In the genomic region with DNA sequence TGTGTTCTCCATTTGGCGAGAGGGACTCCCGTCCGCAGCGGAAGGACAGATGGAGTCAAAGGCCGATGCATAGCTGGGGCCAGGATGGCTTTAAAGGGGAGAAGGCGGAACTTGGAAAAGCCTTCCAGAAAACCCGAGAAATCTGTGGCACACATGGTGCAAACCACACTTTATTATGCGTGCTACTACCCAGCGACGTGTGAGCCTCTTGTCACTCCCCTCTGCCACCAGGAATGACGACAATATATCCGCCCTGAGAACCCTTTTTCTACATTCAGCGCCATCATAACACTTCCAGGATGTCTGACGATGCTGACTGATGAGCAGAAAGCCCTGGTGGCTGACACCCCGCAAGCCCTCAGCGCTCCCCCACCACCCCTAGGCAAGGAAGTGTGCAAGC, we compare ENCODE assay signal across 8 cellular contexts. TPM values are rescaled to one million over a fixed set of nuclear protein-coding genes. Genes with fewer than 3 reads are reported as not detected.
DNase-seq lines count a peak whose midpoint lies in the region; ATAC-seq and TF ChIP-seq lines count a peak whose summit lies in the region.

No MANE protein-coding gene starts in this region.

- CTCF ChIA-PET in Caco-2 (lab: Charles Lee): no interaction called here

- POLR2A ChIA-PET in Caco-2 (lab: Charles Lee): no interaction called here

- H3K4me2 ChIP-seq in neural progenitor cell: peak overlapping the region; percentile 97

- peaks cover 4% of the 10 kb centered on the region for H3K36me3 Mint-ChIP-seq in Caco-2 (ENCODE audit: insufficient read depth, unreplicated experiment)
- no peaks in the 10 kb centered on the region for H3K36me3 Mint-ChIP-seq in neural progenitor cell

- H3K4me1 ChIP-seq in Caco-2: no peaks in the 10 kb centered on the region
- H3K4me1 ChIP-seq in colonic mucosa: no peaks in the 10 kb centered on the region
- H3K4me1 ChIP-seq in neural progenitor cell: peaks cover 3% of the 10 kb centered on the region

- H3K27ac Mint-ChIP-seq in Caco-2 (ENCODE audit: unreplicated experiment) (no peak overlapping the region), neural progenitor cell (no peak overlapping the region)

- no peaks in the 10 kb centered on the region for H4K20me1 ChIP-seq in neural progenitor cell (ENCODE audit: low read depth)

- peak overlapping the region; percentile 92 for H2AFZ ChIP-seq in neural progenitor cell (replicated peaks)

- H3K27ac ChIP-seq in colonic mucosa: no peak overlapping the region
- H3K27ac ChIP-seq in neural progenitor cell: no peak overlapping the region

- ATAC-seq in HG02623 (IDR thresholded peaks at IDR 0.05; ENCODE audit: unreplicated experiment): peak; percentile 8
- ATAC-seq in HG03565 (IDR thresholded peaks at IDR 0.05; ENCODE audit: unreplicated experiment): no peak

- H3K9me3 Mint-ChIP-seq in Caco-2 (ENCODE audit: unreplicated experiment): no peaks in the 10 kb centered on the region
- peaks cover 4% of the 10 kb centered on the region for H3K9me3 Mint-ChIP-seq in neural progenitor cell

- H3K9me3 ChIP-seq in Caco-2: no peaks in the 10 kb centered on the region
- H3K9me3 ChIP-seq in colonic mucosa: no peaks in the 10 kb centered on the region
- H3K9me3 ChIP-seq in neural progenitor cell (ENCODE audit: low read depth): no peaks in the 10 kb centered on the region

- intact Hi-C loops in Caco-2 (cut with micrococcal nuclease; ENCODE audit: unreplicated experiment): loop anchor here (2.0 kb wide), 1 partner anchor 15 kb away; no protein-coding TSS in a partner anchor
- intact Hi-C loops in colonic mucosa (cut with DNase I): no loop called here

- no peaks in the 10 kb centered on the region for H3K36me3 ChIP-seq in Caco-2 (ENCODE audit: control insufficient read depth, insufficient read depth, low read length)
- no peaks in the 10 kb centered on the region for H3K36me3 ChIP-seq in colonic mucosa
- no peaks in the 10 kb centered on the region for H3K36me3 ChIP-seq in neural progenitor cell

- H3K4me3 ChIP-seq in Caco-2 (ENCODE audit: low read depth, low read length) (peak overlapping the region; percentile 26), colonic mucosa (peak overlapping the region; percentile 13), neural progenitor cell (peak overlapping the region; percentile 55)

- H3F3A ChIP-seq in neural progenitor cell (ENCODE audit: low read depth): peaks cover 14% of the 10 kb centered on the region

- H3K9ac ChIP-seq in colonic mucosa (ENCODE audit: low read depth in 2 of 2, low read length in 2 of 2) (no peak overlapping the region), neural progenitor cell (no peak overlapping the region)

- peak overlapping the region; percentile 73 for H3K4me3 Mint-ChIP-seq in Caco-2 (ENCODE audit: unreplicated experiment)
- peak overlapping the region; percentile 86 for H3K4me3 Mint-ChIP-seq in neural progenitor cell

- H3K27me3 Mint-ChIP-seq in Caco-2 (ENCODE audit: insufficient read depth, unreplicated experiment): peaks cover 23% of the 10 kb centered on the region
- peaks cover 39% of the 10 kb centered on the region for H3K27me3 Mint-ChIP-seq in neural progenitor cell (ENCODE audit: insufficient read depth, low read depth)

- TF ChIP-seq CTCF in Caco-2 (IDR thresholded peaks at IDR 0.05; ENCODE audit: insufficient read depth in 1 of 2, low read depth in 1 of 2, low read length in 1 of 2, severe bottlenecking in 1 of 2, unreplicated experiment in 1 of 2): no peak
- no peak for TF ChIP-seq CTCF in colonic mucosa (IDR thresholded peaks at IDR 0.05)
- no peak for TF ChIP-seq CTCF in neural progenitor cell (IDR thresholded peaks at IDR 0.05)

- DNase-seq in Caco-2: no peak
- no peak for DNase-seq in colonic mucosa
- peak; percentile 20 for DNase-seq in neural progenitor cell (ENCODE audit: low spot score)
- DNase-seq in GM03348 (ENCODE audit: low spot score): no peak
- DNase-seq in GDM1 (lab: John Stamatoyannopoulos, UW): no peak
- DNase-seq in midbrain (lab: John Stamatoyannopoulos, UW): no peak

- no peaks in the 10 kb centered on the region for H3K4me1 Mint-ChIP-seq in Caco-2 (ENCODE audit: low read depth, unreplicated experiment)
- peaks cover 12% of the 10 kb centered on the region for H3K4me1 Mint-ChIP-seq in neural progenitor cell

- H3K79me2 ChIP-seq in neural progenitor cell (ENCODE audit: low read depth): no peaks in the 10 kb centered on the region

- H3K27me3 ChIP-seq in Caco-2 (replicated peaks; ENCODE audit: control insufficient read depth, insufficient read depth, low read length) (peaks cover 2% of the 10 kb centered on the region), colonic mucosa (peaks cover 32% of the 10 kb centered on the region), neural progenitor cell (peaks cover 83% of the 10 kb centered on the region)

- no TSS peak for BruUV-seq in Caco-2 (replicated peaks; lab: Mats Ljungman, UMichigan)

RNA-seq across cellular contexts. Expression of gene DCHS2, which starts 0.7 kb away (rescaled TPM):
- not detected in 2 replicates for total RNA-seq in Caco-2 (2022)
- 1 to 10 TPM; 1.2 to 1.5 TPM for total RNA-seq in colonic mucosa
- total RNA-seq in neural progenitor cell (ENCODE audit: low replicate concordance): 0.43 and 0.71 TPM in 2 replicates

RNA-seq across cellular contexts. Expression of gene PLRG1, which starts 57.9 kb away (rescaled TPM):
- 99.4 and 113 TPM in 2 replicates for total RNA-seq in Caco-2 (2022)
- 10 to 100 TPM; 60.4 to 74.3 TPM for total RNA-seq in colonic mucosa
- total RNA-seq in neural progenitor cell (ENCODE audit: low replicate concordance): 66.6 and 92.7 TPM in 2 replicates
